In genomic region chr19:17351815-17352435, GRCh38 we compare ENCODE assay signal across 2 cellular contexts.
A peak's percentile ranks its signal among the peaks of the same experiment; 100 is the strongest.
TF ChIP-seq lines count a peak whose summit lies in the region.

No MANE protein-coding gene starts in this region.

TF ChIP-seq in HepG2, 621 proteins besides CTCF, POLR2A, EP300 and RAD21:
- TF ChIP-seq ATF1 (CRISPR knock-in tag; IDR thresholded peaks at IDR 0.05) (peak; percentile 75), CREB1 (IDR thresholded peaks at IDR 0.05) (peak; percentile 99), CREB1 (CRISPR knock-in tag; IDR thresholded peaks at IDR 0.05) (0 out of 2 replicates have a peak, but pooled peaks have one; percentile 24), RCOR2 (CRISPR knock-in tag; IDR thresholded peaks at IDR 0.05) (no peak), CREM (IDR thresholded peaks at IDR 0.05) (peak; percentile 64; the same call in 1 of the 2 replicates), CREM (CRISPR knock-in tag; IDR thresholded peaks at IDR 0.05) (0 out of 2 replicates have a peak, but pooled peaks have one; percentile 16), ZNF780A (CRISPR knock-in tag; IDR thresholded peaks at IDR 0.05) (no peak), ZNF274 (CRISPR knock-in tag; IDR thresholded peaks at IDR 0.05) (no peak), ATF7 (IDR thresholded peaks at IDR 0.05) (peak; percentile 98), ATF7 (CRISPR knock-in tag; IDR thresholded peaks at IDR 0.05) (no peak), HOXA3 (CRISPR knock-in tag; IDR thresholded peaks at IDR 0.05) (peak; percentile 97), ZBTB21 (CRISPR knock-in tag; IDR thresholded peaks at IDR 0.05) (peak; percentile 98), NCOA1 (CRISPR knock-in tag; IDR thresholded peaks at IDR 0.05) (no peak), FOXM1 (CRISPR knock-in tag; IDR thresholded peaks at IDR 0.05) (no peak)
- TF ChIP-seq, protein P1, sequence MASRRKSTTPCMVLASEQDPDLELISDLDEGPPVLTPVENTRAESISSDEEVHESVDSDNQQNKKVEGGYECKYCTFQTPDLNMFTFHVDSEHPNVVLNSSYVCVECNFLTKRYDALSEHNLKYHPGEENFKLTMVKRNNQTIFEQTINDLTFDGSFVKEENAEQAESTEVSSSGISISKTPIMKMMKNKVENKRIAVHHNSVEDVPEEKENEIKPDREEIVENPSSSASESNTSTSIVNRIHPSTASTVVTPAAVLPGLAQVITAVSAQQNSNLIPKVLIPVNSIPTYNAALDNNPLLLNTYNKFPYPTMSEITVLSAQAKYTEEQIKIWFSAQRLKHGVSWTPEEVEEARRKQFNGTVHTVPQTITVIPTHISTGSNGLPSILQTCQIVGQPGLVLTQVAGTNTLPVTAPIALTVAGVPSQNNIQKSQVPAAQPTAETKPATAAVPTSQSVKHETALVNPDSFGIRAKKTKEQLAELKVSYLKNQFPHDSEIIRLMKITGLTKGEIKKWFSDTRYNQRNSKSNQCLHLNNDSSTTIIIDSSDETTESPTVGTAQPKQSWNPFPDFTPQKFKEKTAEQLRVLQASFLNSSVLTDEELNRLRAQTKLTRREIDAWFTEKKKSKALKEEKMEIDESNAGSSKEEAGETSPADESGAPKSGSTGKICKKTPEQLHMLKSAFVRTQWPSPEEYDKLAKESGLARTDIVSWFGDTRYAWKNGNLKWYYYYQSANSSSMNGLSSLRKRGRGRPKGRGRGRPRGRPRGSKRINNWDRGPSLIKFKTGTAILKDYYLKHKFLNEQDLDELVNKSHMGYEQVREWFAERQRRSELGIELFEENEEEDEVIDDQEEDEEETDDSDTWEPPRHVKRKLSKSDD (CRISPR knock-in tag; IDR thresholded peaks at IDR 0.05; ENCODE audit: low read depth) = peak; percentile 99
- TF ChIP-seq, protein P2, sequence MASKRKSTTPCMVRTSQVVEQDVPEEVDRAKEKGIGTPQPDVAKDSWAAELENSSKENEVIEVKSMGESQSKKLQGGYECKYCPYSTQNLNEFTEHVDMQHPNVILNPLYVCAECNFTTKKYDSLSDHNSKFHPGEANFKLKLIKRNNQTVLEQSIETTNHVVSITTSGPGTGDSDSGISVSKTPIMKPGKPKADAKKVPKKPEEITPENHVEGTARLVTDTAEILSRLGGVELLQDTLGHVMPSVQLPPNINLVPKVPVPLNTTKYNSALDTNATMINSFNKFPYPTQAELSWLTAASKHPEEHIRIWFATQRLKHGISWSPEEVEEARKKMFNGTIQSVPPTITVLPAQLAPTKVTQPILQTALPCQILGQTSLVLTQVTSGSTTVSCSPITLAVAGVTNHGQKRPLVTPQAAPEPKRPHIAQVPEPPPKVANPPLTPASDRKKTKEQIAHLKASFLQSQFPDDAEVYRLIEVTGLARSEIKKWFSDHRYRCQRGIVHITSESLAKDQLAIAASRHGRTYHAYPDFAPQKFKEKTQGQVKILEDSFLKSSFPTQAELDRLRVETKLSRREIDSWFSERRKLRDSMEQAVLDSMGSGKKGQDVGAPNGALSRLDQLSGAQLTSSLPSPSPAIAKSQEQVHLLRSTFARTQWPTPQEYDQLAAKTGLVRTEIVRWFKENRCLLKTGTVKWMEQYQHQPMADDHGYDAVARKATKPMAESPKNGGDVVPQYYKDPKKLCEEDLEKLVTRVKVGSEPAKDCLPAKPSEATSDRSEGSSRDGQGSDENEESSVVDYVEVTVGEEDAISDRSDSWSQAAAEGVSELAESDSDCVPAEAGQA (IDR thresholded peaks at IDR 0.05; ENCODE audit: low read depth) = peak; percentile 85; the same call in 1 of the 2 replicates
- TF ChIP-seq, protein P2 (CRISPR knock-in tag; IDR thresholded peaks at IDR 0.05; ENCODE audit: borderline replicate concordance) = no peak

TF ChIP-seq in WTC11, 78 proteins besides CTCF, POLR2A, EP300 and RAD21:
- TF ChIP-seq ZSCAN18 (CRISPR knock-in tag; IDR thresholded peaks at IDR 0.05) (no peak), SMAD4 (CRISPR knock-in tag; IDR thresholded peaks at IDR 0.05) (no peak), FOXK1 (CRISPR knock-in tag; IDR thresholded peaks at IDR 0.05) (no peak), RELA (CRISPR knock-in tag; IDR thresholded peaks at IDR 0.05; ENCODE audit: borderline replicate concordance) (no peak), GTF2I (CRISPR knock-in tag; conservative IDR thresholded peaks at IDR 0.05) (no peak)
- TF ChIP-seq, protein P3, sequence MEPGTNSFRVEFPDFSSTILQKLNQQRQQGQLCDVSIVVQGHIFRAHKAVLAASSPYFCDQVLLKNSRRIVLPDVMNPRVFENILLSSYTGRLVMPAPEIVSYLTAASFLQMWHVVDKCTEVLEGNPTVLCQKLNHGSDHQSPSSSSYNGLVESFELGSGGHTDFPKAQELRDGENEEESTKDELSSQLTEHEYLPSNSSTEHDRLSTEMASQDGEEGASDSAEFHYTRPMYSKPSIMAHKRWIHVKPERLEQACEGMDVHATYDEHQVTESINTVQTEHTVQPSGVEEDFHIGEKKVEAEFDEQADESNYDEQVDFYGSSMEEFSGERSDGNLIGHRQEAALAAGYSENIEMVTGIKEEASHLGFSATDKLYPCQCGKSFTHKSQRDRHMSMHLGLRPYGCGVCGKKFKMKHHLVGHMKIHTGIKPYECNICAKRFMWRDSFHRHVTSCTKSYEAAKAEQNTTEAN (CRISPR knock-in tag; IDR thresholded peaks at IDR 0.05) = no peak
